28 cellular contexts compared by ENCODE assay signal in genomic region chr7:68820321-68820720, GRCh38.
"Had no signal": no experiment of that assay in that cellular context is flagged by ENCODE, and none has a peak within 500 bp of the region (broad histone marks: within the 10 kb centered on the region; RNA-seq: fewer than 3 reads in every experiment).

No MANE protein-coding gene starts in this region.

- H3K27me3 Mint-ChIP-seq: stimulated activated naive B cell treated with anti-CD40 and anti-IgM and Interleukin-4, amounts not matched to agents 10 μg/mL and 1 μg/mL and 100 μg/mL, for 72 hours; stimulated activated naive CD8-positive, alpha-beta T cell treated with anti-CD3 and anti-CD28 coated beads, Interleukin-15, amount 100 ng/mL, for 72 hours; stimulated activated naive CD8-positive, alpha-beta T cell treated with anti-CD3 and anti-CD28 coated beads, Interleukin-15, Interleukin-2, amounts not matched to agents 100 ng/mL and 50 ng/mL, for 24 hours had no signal

- H3K27me3 ChIP-seq: suprapubic skin, testis, thyroid gland, tibial nerve, transverse colon, upper lobe of left lung, upper lobe of right lung, uterus, vagina had no signal

- H3K4me3 Mint-ChIP-seq: stimulated activated effector memory CD8-positive, alpha-beta T cell treated with anti-CD3 and anti-CD28 coated beads, Interleukin-12 subunit alpha, Interleukin-12 subunit beta, amount 100 ng/mL, for 72 hours; stimulated activated naive B cell treated with anti-CD40 and anti-IgM and Interleukin-4, amounts not matched to agents 10 μg/mL and 1 μg/mL and 100 μg/mL, for 72 hours; stimulated activated naive CD8-positive, alpha-beta T cell treated with anti-CD3 and anti-CD28 coated beads, Interleukin-15, amount 100 ng/mL, for 72 hours; stimulated activated naive CD8-positive, alpha-beta T cell treated with anti-CD3 and anti-CD28 coated beads, Interleukin-15, Interleukin-2, amounts not matched to agents 100 ng/mL and 50 ng/mL, for 24 hours; type B pancreatic cell had no signal

- H3K27ac Mint-ChIP-seq: stimulated activated effector memory CD8-positive, alpha-beta T cell treated with anti-CD3 and anti-CD28 coated beads, Interleukin-12 subunit alpha, Interleukin-12 subunit beta, amount 100 ng/mL, for 72 hours; stimulated activated naive B cell treated with anti-CD40 and anti-IgM and Interleukin-4, amounts not matched to agents 10 μg/mL and 1 μg/mL and 100 μg/mL, for 72 hours; stimulated activated naive CD8-positive, alpha-beta T cell treated with anti-CD3 and anti-CD28 coated beads, Interleukin-15, amount 100 ng/mL, for 72 hours; stimulated activated naive CD8-positive, alpha-beta T cell treated with anti-CD3 and anti-CD28 coated beads, Interleukin-15, Interleukin-2, amounts not matched to agents 100 ng/mL and 50 ng/mL, for 24 hours; type B pancreatic cell had no signal

- FAIRE-seq: urothelium cell line had no signal

- H3K4me1 Mint-ChIP-seq: stimulated activated effector memory CD8-positive, alpha-beta T cell treated with anti-CD3 and anti-CD28 coated beads, Interleukin-12 subunit alpha, Interleukin-12 subunit beta, amount 100 ng/mL, for 72 hours; stimulated activated naive B cell treated with anti-CD40 and anti-IgM and Interleukin-4, amounts not matched to agents 10 μg/mL and 1 μg/mL and 100 μg/mL, for 72 hours; stimulated activated naive CD8-positive, alpha-beta T cell treated with anti-CD3 and anti-CD28 coated beads, Interleukin-15, amount 100 ng/mL, for 72 hours had no signal

- H3K36me3 ChIP-seq: stomach, suprapubic skin, thoracic aorta, thyroid gland, tibial artery, tibial nerve, transverse colon, upper lobe of left lung, upper lobe of right lung, uterus, vagina had no signal

- DNase-seq: stimulated activated CD4-positive, alpha-beta T cell treated with anti-CD3 and anti-CD28 coated beads, Interleukin-2, amount 100 ng/mL, for 48 hours; stimulated activated CD4-positive, alpha-beta T cell treated with anti-CD3 and anti-CD28 coated beads, Interleukin-4, amount 100 ng/mL, for 1 hour; stimulated activated CD4-positive, alpha-beta T cell treated with anti-CD3 and anti-CD28 coated beads, Interleukin-4, amount 100 ng/mL, for 24 hours; stimulated activated CD4-positive, alpha-beta T cell treated with anti-CD3 and anti-CD28 coated beads, Interleukin-4, amount 100 ng/mL, for 4 hours; stimulated activated CD8-positive, alpha-beta memory T cell treated with anti-CD3 and anti-CD28 coated beads, Interleukin-4, amount 100 ng/mL, for 48 hours; stimulated activated naive B cell treated with anti-CD40 and anti-IgM and Interleukin-4, amounts not matched to agents 10 μg/mL and 1 μg/mL and 100 μg/mL, for 72 hours; stimulated activated naive CD4-positive, alpha-beta T cell; stimulated activated naive CD4-positive, alpha-beta T cell treated with Interleukin-2 at 50 U/mL for 16 hours; stimulated activated naive CD8-positive, alpha-beta T cell treated with anti-CD3 and anti-CD28 coated beads, Interleukin-15, amount 100 ng/mL, for 72 hours; stimulated activated naive CD8-positive, alpha-beta T cell treated with anti-CD3 and anti-CD28 coated beads, Interleukin-15, Interleukin-2, amounts not matched to agents 100 U/mL and 50 U/mL, for 24 hours; stomach; substantia nigra; testis; thyroid gland; tibial artery; transverse colon; trophoblast cell; upper lobe of left lung; upper lobe of right lung; uterus had no signal

- H3K9me3 ChIP-seq: suprapubic skin, testis, thoracic aorta, thyroid gland, upper lobe of right lung, uterus, vagina had no signal

- H3K27ac ChIP-seq: stomach, suprapubic skin, testis, thoracic aorta, thyroid gland, tibial artery, tibial nerve, transverse colon, upper lobe of left lung, upper lobe of right lung, uterus, vagina had no signal

- H3K4me3 ChIP-seq: stomach, suprapubic skin, testis, thoracic aorta, thyroid gland, tibial artery, tibial nerve, transverse colon, upper lobe of left lung, upper lobe of right lung, uterus, vagina had no signal

- ATAC-seq: stimulated activated effector memory CD8-positive, alpha-beta T cell treated with anti-CD3 and anti-CD28 coated beads, Interleukin-12 subunit alpha, Interleukin-12 subunit beta, amount 100 ng/mL, for 72 hours; stimulated activated naive B cell treated with anti-CD40 and anti-IgM and Interleukin-4, amounts not matched to agents 10 μg/mL and 1 μg/mL and 100 μg/mL, for 72 hours; stimulated activated naive CD8-positive, alpha-beta T cell treated with anti-CD3 and anti-CD28 coated beads, Interleukin-15, amount 100 ng/mL, for 72 hours; stimulated activated naive CD8-positive, alpha-beta T cell treated with anti-CD3 and anti-CD28 coated beads, Interleukin-15, Interleukin-2, amounts not matched to agents 100 U/mL and 50 U/mL, for 24 hours; upper lobe of right lung had no signal

- H3K36me3 Mint-ChIP-seq: stimulated activated effector memory CD8-positive, alpha-beta T cell treated with anti-CD3 and anti-CD28 coated beads, Interleukin-12 subunit alpha, Interleukin-12 subunit beta, amount 100 ng/mL, for 72 hours; stimulated activated naive B cell treated with anti-CD40 and anti-IgM and Interleukin-4, amounts not matched to agents 10 μg/mL and 1 μg/mL and 100 μg/mL, for 72 hours had no signal
